ENCODE assay signal across 8 cellular contexts in the genomic region with DNA sequence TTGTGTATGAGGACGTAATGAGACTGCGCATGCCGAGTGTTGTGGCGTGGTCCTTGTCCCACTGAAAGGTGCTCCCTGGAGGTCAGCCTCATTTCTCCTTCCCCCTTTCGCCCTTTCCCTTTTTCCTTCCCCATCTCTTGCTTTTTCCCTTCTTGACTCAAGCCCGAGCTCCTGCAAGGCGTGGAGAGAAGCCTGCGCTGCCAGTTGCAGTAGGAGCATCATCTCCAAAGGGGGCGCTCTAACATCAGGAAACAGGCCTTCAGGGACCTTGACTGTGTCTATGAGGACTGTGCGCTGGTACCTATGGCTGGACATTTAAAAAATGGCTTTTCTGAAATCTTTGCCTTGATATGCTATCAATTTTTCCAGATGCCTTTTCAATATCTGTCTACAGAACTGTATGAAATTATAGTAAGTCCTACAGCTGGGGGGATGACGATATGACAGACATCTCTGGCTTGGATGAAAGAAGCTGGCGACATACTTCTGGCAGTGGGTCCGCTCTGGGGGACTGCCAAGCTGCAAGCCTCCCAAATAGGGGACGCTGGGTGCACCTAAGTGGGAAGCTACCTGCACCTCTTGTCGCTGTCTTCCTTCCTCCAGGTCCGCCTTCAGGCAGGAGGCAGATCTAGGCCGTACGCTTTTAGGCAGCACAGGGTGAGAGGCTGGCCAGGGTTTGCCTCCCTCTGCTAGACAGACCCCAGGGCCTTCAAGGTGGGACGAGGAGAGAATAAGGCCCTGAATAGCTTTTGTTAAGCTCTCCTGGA.
DNase-seq lines count a peak whose midpoint lies in the region; ATAC-seq and TF ChIP-seq lines count a peak whose summit lies in the region.

No MANE protein-coding gene starts in this region.

- no peak for TF ChIP-seq POLR2A in NB4 (IDR thresholded peaks at IDR 0.05; ENCODE audit: extremely low read depth, insufficient read length)

- H3K4me3 ChIP-seq in NB4 (ENCODE audit: low read depth, low read length) (no peak overlapping the region), retinal pigment epithelial cell (ENCODE audit: low read length) (no peak overlapping the region)

- peak; percentile 22 for DNase-seq in stimulated activated CD4-positive, alpha-beta T cell treated with anti-CD3 and anti-CD28 coated beads, Interleukin-15, amount 100 ng/mL, for 24 hours
- DNase-seq in stimulated activated CD4-positive, alpha-beta T cell treated with anti-CD3 and anti-CD28 coated beads, Interleukin-4, amount 100 ng/mL, for 1 hour: no peak
- DNase-seq in NB4 (ENCODE audit: low read depth): peak; percentile 70
- no peak for DNase-seq in Right ventricle myocardium superior
- DNase-seq in retinal pigment epithelial cell (ENCODE audit: low read depth): no peak

- ATAC-seq in SK-N-SH treated with all-trans-retinoic acid at 6 μM for 48 hours (peak; percentile 38; the same call in 1 of the 3 replicates), Right ventricle myocardium superior (ENCODE audit: poor library complexity) (peak; percentile 88), GM21423 (IDR thresholded peaks at IDR 0.05; ENCODE audit: unreplicated experiment) (no peak), GM19455 (IDR thresholded peaks at IDR 0.05; ENCODE audit: unreplicated experiment) (no peak)

- TF ChIP-seq CTCF in NB4 (IDR thresholded peaks at IDR 0.05; ENCODE audit: low read depth, low read length) (peak; percentile 93), retinal pigment epithelial cell (conservative IDR thresholded peaks at IDR 0.05; ENCODE audit: low read depth, low read length) (peak; percentile 49)

- intact Hi-C loops in Right ventricle myocardium superior (cut with DNase I): loop anchor here (10.0 kb wide), 1 partner anchor 170 kb away; no protein-coding TSS in a partner anchor

TF ChIP-seq in SK-N-SH treated with all-trans-retinoic acid at 6 μM for 48 hours, 23 proteins besides CTCF, POLR2A, EP300 and RAD21:
- TF ChIP-seq RARB (CRISPR knock-in tag; IDR thresholded peaks at IDR 0.05) (no peak), ESRRG (CRISPR knock-in tag; IDR thresholded peaks at IDR 0.05) (no peak), GLIS3 (CRISPR knock-in tag; IDR thresholded peaks at IDR 0.05) (no peak), ARNTL (CRISPR knock-in tag; IDR thresholded peaks at IDR 0.05; ENCODE audit: borderline replicate concordance, low read depth) (no peak)

Comparison
In these comparisons a context has a peak if more than half of its experiments do, and no peak if none do; other contexts are left out.
1. DNase-seq: peak in stimulated activated CD4-positive, alpha-beta T cell treated with anti-CD3 and anti-CD28 coated beads, Interleukin-15, amount 100 ng/mL, for 24 hours (single experiment) and NB4 (single experiment); none in stimulated activated CD4-positive, alpha-beta T cell treated with anti-CD3 and anti-CD28 coated beads, Interleukin-4, amount 100 ng/mL, for 1 hour (single experiment), Right ventricle myocardium superior (single experiment) and retinal pigment epithelial cell (single experiment).
2. ATAC-seq: peak in SK-N-SH treated with all-trans-retinoic acid at 6 μM for 48 hours (single experiment) and Right ventricle myocardium superior (single experiment); none in GM21423 (single experiment) and GM19455 (single experiment).